ENCODE assay signal across 12 cellular contexts in genomic region chr1:108814343-108815125, GRCh38. TPM values are rescaled to one million over a fixed set of nuclear protein-coding genes. Genes with fewer than 3 reads are reported as not detected.
DNase-seq lines count a peak whose midpoint lies in the region; ATAC-seq and TF ChIP-seq lines count a peak whose summit lies in the region.
"Had no signal": no experiment of that assay in that cellular context is flagged by ENCODE, and none has a peak within 500 bp of the region (broad histone marks: within the 10 kb centered on the region; RNA-seq: fewer than 3 reads in every experiment).

No MANE protein-coding gene starts in this region.

- dilution Hi-C loops in mammary epithelial cell (cut with HindIII; ENCODE audit: low sequenced_read_pairs) = no loop called here

- H3K4me3 ChIP-seq in mammary epithelial cell (replicated peaks in 1 of 3; ENCODE audit: insufficient read depth in 1 of 3, low read depth in 2 of 3, low read length in 3 of 3) = no peak overlapping the region
- no peak overlapping the region for H3K4me3 ChIP-seq in esophagus squamous epithelium

- H3K27ac Mint-ChIP-seq in MCF 10A (ENCODE audit: low read depth, unreplicated experiment) (peak overlapping the region; percentile 100), neural crest cell (ENCODE audit: unreplicated experiment) (peak overlapping the region; percentile 60), WTC11 (no peak overlapping the region)
- H3K27ac Mint-ChIP-seq: T-cell had no signal

- no peak for DNase-seq in MCF 10A (ENCODE audit: unreplicated experiment)
- no peak for DNase-seq in mammary epithelial cell
- no peak for DNase-seq in esophagus squamous epithelium (lab: John Stamatoyannopoulos, UW)
- no peak for DNase-seq in neural crest cell (ENCODE audit: low read depth, low spot score)
- DNase-seq in WTC11 (ENCODE audit: low spot score) = no peak
- DNase-seq in RKO (ENCODE audit: low spot score) = no peak
- DNase-seq in activated CD4-positive, CD25-positive, alpha-beta regulatory T cell (lab: John Stamatoyannopoulos, UW) = no peak
- DNase-seq: activated T-cell treated with anti-CD3 and anti-CD28 coated beads for 4 hours, cortex of kidney, NCI-H1694, T-cell had no signal

- TF ChIP-seq CTCF in MCF 10A (IDR thresholded peaks at IDR 0.05; ENCODE audit: unreplicated experiment) = no peak
- TF ChIP-seq CTCF in mammary epithelial cell (conservative IDR thresholded peaks at IDR 0.05 in 1 of 2, IDR thresholded peaks at IDR 0.05 in 1 of 2; ENCODE audit: extremely low read depth in 1 of 2, insufficient read depth in 1 of 2, low read depth in 1 of 2, low read length in 2 of 2) = no peak
- no peak for TF ChIP-seq CTCF in esophagus squamous epithelium (IDR thresholded peaks at IDR 0.05)
- no peak for TF ChIP-seq CTCF in neural crest cell (conservative IDR thresholded peaks at IDR 0.05)
- no peak for TF ChIP-seq CTCF in WTC11 (IDR thresholded peaks at IDR 0.05)

- H3K27me3 Mint-ChIP-seq in MCF 10A (ENCODE audit: insufficient read depth, unreplicated experiment) (no peaks in the 10 kb centered on the region), neural crest cell (ENCODE audit: low read depth) (no peaks in the 10 kb centered on the region), WTC11 (ENCODE audit: low read depth) (no peaks in the 10 kb centered on the region)
- H3K27me3 Mint-ChIP-seq: T-cell had no signal

- H3K27ac ChIP-seq in mammary epithelial cell (ENCODE audit: insufficient read depth, low read depth, low read length) (no peak overlapping the region), esophagus squamous epithelium (peak overlapping the region; percentile 25 to 87 (median 60))

- no peak overlapping the region for H3K9ac ChIP-seq in mammary epithelial cell (ENCODE audit: insufficient read depth, low read length)

- peaks cover 22% of the 10 kb centered on the region for H3K4me1 Mint-ChIP-seq in MCF 10A (ENCODE audit: insufficient read depth, unreplicated experiment)
- H3K4me1 Mint-ChIP-seq in neural crest cell = peaks cover 44% of the 10 kb centered on the region
- H3K4me1 Mint-ChIP-seq in WTC11 = peaks cover 35% of the 10 kb centered on the region
- H3K4me1 Mint-ChIP-seq: T-cell had no signal

- no peaks in the 10 kb centered on the region for H3K27me3 ChIP-seq in mammary epithelial cell (ENCODE audit: insufficient read depth, low read length)
- no peaks in the 10 kb centered on the region for H3K27me3 ChIP-seq in esophagus squamous epithelium

- POLR2A ChIA-PET in MCF 10A (lab: Yijun Ruan, JAX) = interaction anchor here (0.6 to 1.2 kb wide), 4 partner anchors 61 to 146 kb away, joined by 3 read pairs; partner anchors contain the start of gene STXBP3
- POLR2A ChIA-PET in WTC11 (lab: Charles Lee) = no interaction called here

- no peaks in the 10 kb centered on the region for H3K9me3 ChIP-seq in mammary epithelial cell (replicated peaks; ENCODE audit: insufficient read depth, low read length)
- H3K9me3 ChIP-seq in esophagus squamous epithelium = no peaks in the 10 kb centered on the region

- TF ChIP-seq POLR2A in esophagus squamous epithelium (IDR thresholded peaks at IDR 0.05) = no peak

- CTCF ChIA-PET in MCF 10A (lab: Yijun Ruan, JAX) = interaction anchor here (0.6 to 1.6 kb wide), 5 partner anchors 13 to 609 kb away, joined by 3 to 7 read pairs (median 3); no protein-coding TSS in a partner anchor
- CTCF ChIA-PET in mammary epithelial cell (lab: Charles Lee; ENCODE audit: low non-redundant PET) = no interaction called here
- CTCF ChIA-PET in WTC11 (lab: Charles Lee) = interaction anchor here (0.8 to 0.9 kb wide), 2 partner anchors 14 to 84 kb away, joined by 3 to 4 read pairs; no protein-coding TSS in a partner anchor

- H3K79me2 ChIP-seq in mammary epithelial cell (ENCODE audit: insufficient read depth, low read length) = no peaks in the 10 kb centered on the region

- peaks cover 14% of the 10 kb centered on the region for H3K36me3 Mint-ChIP-seq in MCF 10A (ENCODE audit: insufficient read depth, unreplicated experiment)
- peaks cover 2% of the 10 kb centered on the region for H3K36me3 Mint-ChIP-seq in neural crest cell (ENCODE audit: low read depth)
- H3K36me3 Mint-ChIP-seq in WTC11 = peaks cover 2% of the 10 kb centered on the region; the same call in 1 of the 2 replicates

- no peak overlapping the region for H2AFZ ChIP-seq in mammary epithelial cell (ENCODE audit: low read depth, low read length)

- H3K9me3 Mint-ChIP-seq in MCF 10A (ENCODE audit: unreplicated experiment) (no peaks in the 10 kb centered on the region), neural crest cell (peaks cover 2% of the 10 kb centered on the region), WTC11 (no peaks in the 10 kb centered on the region)
- H3K9me3 Mint-ChIP-seq: T-cell had no signal

- H3K4me2 ChIP-seq in mammary epithelial cell (ENCODE audit: insufficient read depth, low read depth, low read length) = no peak overlapping the region

- in situ Hi-C loops in mammary epithelial cell (cut with MboI; ENCODE audit: low sequenced_read_pairs in 2 of 2) = no loop called here

- ATAC-seq in WTC11 = no peak
- ATAC-seq in GM18517 (IDR thresholded peaks at IDR 0.05; ENCODE audit: unreplicated experiment) = no peak
- ATAC-seq: T-cell had no signal

- WGBS in mammary epithelial cell (ENCODE audit: low coverage, missing lambda C conversion rate) = 92% methylated on average over 4 of the region's 4 CpGs
- 50 to 65% methylated on average over 4 of the region's 4 CpGs for WGBS in esophagus squamous epithelium, 2 donors

- intact Hi-C loops in MCF 10A (cut with micrococcal nuclease) = no loop called here
- intact Hi-C loops in mammary epithelial cell (cut with micrococcal nuclease) = no loop called here
- intact Hi-C loops in esophagus squamous epithelium (cut with DNase I) = no loop called here

- H3K4me1 ChIP-seq in mammary epithelial cell (ENCODE audit: insufficient read depth, low read length) = peaks cover 21% of the 10 kb centered on the region
- H3K4me1 ChIP-seq in esophagus squamous epithelium = peaks cover 15 to 48% (median 19%) of the 10 kb centered on the region in 3 donors

- H4K20me1 ChIP-seq in mammary epithelial cell (ENCODE audit: insufficient read depth, low read length) = no peaks in the 10 kb centered on the region

- peaks cover 6% of the 10 kb centered on the region for H3K36me3 ChIP-seq in mammary epithelial cell (ENCODE audit: insufficient read depth, low read length)
- peaks cover 0 to 26% (median 4%) of the 10 kb centered on the region in 3 donors for H3K36me3 ChIP-seq in esophagus squamous epithelium

- H3K4me3 Mint-ChIP-seq in MCF 10A (ENCODE audit: unreplicated experiment) (no peak overlapping the region), neural crest cell (peak overlapping the region; percentile 31), WTC11 (no peak overlapping the region)
- H3K4me3 Mint-ChIP-seq: T-cell had no signal

- BruUV-seq in MCF 10A (replicated peaks; lab: Mats Ljungman, UMichigan) (no TSS peak), mammary epithelial cell (replicated peaks; lab: Mats Ljungman, UMichigan) (no TSS peak)

TF ChIP-seq in WTC11, 78 proteins besides CTCF, POLR2A, EP300 and RAD21 (continues in another document):
- TF ChIP-seq ZNF121 (CRISPR knock-in tag; IDR thresholded peaks at IDR 0.05) (no peak), ZNF396 (CRISPR knock-in tag; IDR thresholded peaks at IDR 0.05; ENCODE audit: borderline replicate concordance) (no peak), ZSCAN18 (CRISPR knock-in tag; IDR thresholded peaks at IDR 0.05) (no peak)
- TF ChIP-seq, protein P1, sequence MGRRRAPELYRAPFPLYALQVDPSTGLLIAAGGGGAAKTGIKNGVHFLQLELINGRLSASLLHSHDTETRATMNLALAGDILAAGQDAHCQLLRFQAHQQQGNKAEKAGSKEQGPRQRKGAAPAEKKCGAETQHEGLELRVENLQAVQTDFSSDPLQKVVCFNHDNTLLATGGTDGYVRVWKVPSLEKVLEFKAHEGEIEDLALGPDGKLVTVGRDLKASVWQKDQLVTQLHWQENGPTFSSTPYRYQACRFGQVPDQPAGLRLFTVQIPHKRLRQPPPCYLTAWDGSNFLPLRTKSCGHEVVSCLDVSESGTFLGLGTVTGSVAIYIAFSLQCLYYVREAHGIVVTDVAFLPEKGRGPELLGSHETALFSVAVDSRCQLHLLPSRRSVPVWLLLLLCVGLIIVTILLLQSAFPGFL (CRISPR knock-in tag; IDR thresholded peaks at IDR 0.05; ENCODE audit: borderline replicate concordance) = no peak
- TF ChIP-seq, protein P2, sequence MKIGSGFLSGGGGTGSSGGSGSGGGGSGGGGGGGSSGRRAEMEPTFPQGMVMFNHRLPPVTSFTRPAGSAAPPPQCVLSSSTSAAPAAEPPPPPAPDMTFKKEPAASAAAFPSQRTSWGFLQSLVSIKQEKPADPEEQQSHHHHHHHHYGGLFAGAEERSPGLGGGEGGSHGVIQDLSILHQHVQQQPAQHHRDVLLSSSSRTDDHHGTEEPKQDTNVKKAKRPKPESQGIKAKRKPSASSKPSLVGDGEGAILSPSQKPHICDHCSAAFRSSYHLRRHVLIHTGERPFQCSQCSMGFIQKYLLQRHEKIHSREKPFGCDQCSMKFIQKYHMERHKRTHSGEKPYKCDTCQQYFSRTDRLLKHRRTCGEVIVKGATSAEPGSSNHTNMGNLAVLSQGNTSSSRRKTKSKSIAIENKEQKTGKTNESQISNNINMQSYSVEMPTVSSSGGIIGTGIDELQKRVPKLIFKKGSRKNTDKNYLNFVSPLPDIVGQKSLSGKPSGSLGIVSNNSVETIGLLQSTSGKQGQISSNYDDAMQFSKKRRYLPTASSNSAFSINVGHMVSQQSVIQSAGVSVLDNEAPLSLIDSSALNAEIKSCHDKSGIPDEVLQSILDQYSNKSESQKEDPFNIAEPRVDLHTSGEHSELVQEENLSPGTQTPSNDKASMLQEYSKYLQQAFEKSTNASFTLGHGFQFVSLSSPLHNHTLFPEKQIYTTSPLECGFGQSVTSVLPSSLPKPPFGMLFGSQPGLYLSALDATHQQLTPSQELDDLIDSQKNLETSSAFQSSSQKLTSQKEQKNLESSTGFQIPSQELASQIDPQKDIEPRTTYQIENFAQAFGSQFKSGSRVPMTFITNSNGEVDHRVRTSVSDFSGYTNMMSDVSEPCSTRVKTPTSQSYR (CRISPR knock-in tag; IDR thresholded peaks at IDR 0.05) = no peak

RNA-seq across cellular contexts. Expression of gene AKNAD1, which starts 42.4 kb away (rescaled TPM):
- total RNA-seq in MCF 10A (2022) = 6.1 and 7.2 TPM in 2 replicates
- 1 to 10 TPM in 1 of 2 donors, under 1 TPM in 1; 0.67 to 2.6 TPM for total RNA-seq in mammary epithelial cell
- 0.69 TPM for polyA plus RNA-seq in mammary epithelial cell
- not detected for polyA minus RNA-seq in mammary epithelial cell
- 1 to 10 TPM in 2 of 4 donors, under 1 TPM in 1, not detected in 1; 0.09 to 4.8 (median 2.6) TPM for total RNA-seq in esophagus squamous epithelium
- 1.0 and 1.4 TPM in 2 replicates for total RNA-seq in neural crest cell
- total RNA-seq in WTC11 (2021) = not detected in 3 replicates
- total RNA-seq: T-cell had no signal
